In the genomic region with DNA sequence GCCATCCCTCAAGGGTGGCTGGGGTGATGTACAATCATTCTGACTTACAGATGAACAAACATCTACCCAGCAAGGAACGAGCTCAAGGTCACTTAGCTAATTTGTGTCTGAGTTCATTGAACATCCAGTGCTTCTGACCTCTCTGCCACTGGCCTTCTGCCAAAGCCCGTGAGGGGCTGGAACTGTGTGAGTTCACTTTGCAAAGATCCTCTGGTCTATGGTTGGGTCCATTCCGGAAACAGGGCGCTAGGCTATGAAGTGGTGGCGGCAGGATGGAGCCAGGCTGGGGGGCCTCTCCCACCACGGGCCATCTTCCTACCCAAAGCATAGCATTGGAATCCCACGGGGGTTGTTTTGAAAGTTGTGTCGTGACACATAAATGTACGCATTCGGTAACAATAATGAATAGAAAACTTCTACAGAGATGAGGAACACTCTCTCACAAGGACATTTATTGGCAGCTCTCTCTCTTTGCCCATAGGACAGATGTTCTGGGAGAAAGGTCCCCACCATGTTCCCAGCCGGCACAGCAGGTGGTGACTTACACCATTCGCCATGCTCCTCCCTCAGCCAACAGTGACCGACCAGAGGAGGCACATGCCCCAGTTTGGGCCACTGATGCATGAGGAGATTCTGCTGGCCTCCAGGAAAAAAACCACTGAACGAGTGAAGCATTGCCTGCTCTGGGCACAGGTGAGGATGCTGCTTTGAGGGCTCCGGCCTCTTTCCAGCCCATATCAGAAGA, we compare ENCODE assay signal across 22 cellular contexts. TPM values are rescaled to one million over a fixed set of nuclear protein-coding genes. Genes with fewer than 3 reads are reported as not detected.
"Had no signal": no experiment of that assay in that cellular context is flagged by ENCODE, and none has a peak within 500 bp of the region (broad histone marks: within the 10 kb centered on the region; RNA-seq: fewer than 3 reads in every experiment).

No MANE protein-coding gene starts in this region.

- H3K9me3 ChIP-seq: mucosa of descending colon, neutrophil, prostate gland, right atrium auricular region had no signal

- FAIRE-seq: frontal cortex, keratinocyte had no signal

- H3K36me3 ChIP-seq: neutrophil, prostate gland, right atrium auricular region had no signal

- H3K4me3 ChIP-seq: lung, mucosa of descending colon, prostate gland, right atrium auricular region, smooth muscle cell had no signal

- DNase-seq: cortex of kidney; effector CD4-positive, alpha-beta T cell; mesenchymal stem cell; mucosa of descending colon; naive B cell; stimulated activated CD4-positive, alpha-beta T cell treated with anti-CD3 and anti-CD28 coated beads, Interleukin-12 subunit alpha, Interleukin-12 subunit beta, amount 100 ng/mL, for 4 hours; stimulated activated CD4-positive, alpha-beta T cell treated with anti-CD3 and anti-CD28 coated beads, Interleukin-1b, Interleukin-23, amount 100 ng/mL, for 48 hours; stimulated activated CD4-positive, alpha-beta T cell treated with anti-CD3 and anti-CD28 coated beads, Interleukin-4, amount 100 ng/mL, for 1 hour; stimulated activated CD8-positive, alpha-beta memory T cell treated with anti-CD3 and anti-CD28 coated beads, Interleukin-4, amount 100 ng/mL, for 48 hours; stimulated activated naive CD4-positive, alpha-beta T cell; stimulated activated naive CD8-positive, alpha-beta T cell treated with anti-CD3 and anti-CD28 coated beads, Interleukin-15, amount 100 ng/mL, for 72 hours; trophoblast cell had no signal

- H3K4me1 ChIP-seq: prostate gland, right atrium auricular region had no signal

- H3K27me3 ChIP-seq: neutrophil, right atrium auricular region had no signal

- ATAC-seq: left lobe of liver; mucosa of descending colon; natural killer cell treated with Interleukin-12 subunit alpha and Interleukin-12 subunit beta and Interleukin-15 and Interleukin-18, amount 100 ng/mL, for 72 hours; sciatic nerve; stimulated activated naive CD8-positive, alpha-beta T cell treated with anti-CD3 and anti-CD28 coated beads, Interleukin-15, amount 100 ng/mL, for 72 hours had no signal

- H3K27ac ChIP-seq: neutrophil, prostate gland, right atrium auricular region had no signal

RNA-seq across cellular contexts. Expression of gene OTUD7A, which starts 54.9 kb away (rescaled TPM):
- polyA plus RNA-seq: smooth muscle cell had no signal
